Comparison of ENCODE assay signal across 9 cellular contexts in genomic region chr12:18165422-18165871, GRCh38.
DNase-seq lines count a peak whose midpoint lies in the region; ATAC-seq and TF ChIP-seq lines count a peak whose summit lies in the region.
"Had no signal": no experiment of that assay in that cellular context is flagged by ENCODE, and none has a peak within 500 bp of the region (broad histone marks: within the 10 kb centered on the region; RNA-seq: fewer than 3 reads in every experiment).

No MANE protein-coding gene starts in this region.

- ATAC-seq in GM18519 (IDR thresholded peaks at IDR 0.05; ENCODE audit: low FRiP score, unreplicated experiment) (peak; percentile 98), HG02943 (IDR thresholded peaks at IDR 0.05; ENCODE audit: low read depth, unreplicated experiment) (peak; percentile 97), esophagus mucosa (peak; percentile 45)

- no peaks in the 10 kb centered on the region for H3K9me3 ChIP-seq in AG04450 (ENCODE audit: control insufficient read depth, insufficient read depth, low read length)
- H3K9me3 ChIP-seq: HAP-1 had no signal

- H3K27me3 ChIP-seq in AG04450 (ENCODE audit: control insufficient read depth, insufficient read depth, low read length): no peaks in the 10 kb centered on the region

- no peak for TF ChIP-seq CTCF in AG04450 (IDR thresholded peaks at IDR 0.05; ENCODE audit: low read depth, low read length)

- CTCF ChIA-PET in AG04450 (lab: Charles Lee): interaction anchor here (2.0 kb wide), 1 partner anchor 59 kb away, joined by 7 read pairs; no protein-coding TSS in a partner anchor

- no peaks in the 10 kb centered on the region for H3K36me3 ChIP-seq in urinary bladder (ENCODE audit: insufficient read depth)
- H3K36me3 ChIP-seq: HAP-1 had no signal

- POLR2A ChIA-PET in AG04450 (lab: Yijun Ruan, JAX): no interaction called here

- H3K4me1 ChIP-seq in urinary bladder (ENCODE audit: insufficient read depth): no peaks in the 10 kb centered on the region

- H3K4me3 ChIP-seq in AG04450 (ENCODE audit: low read depth, low read length): peak overlapping the region; percentile 15
- H3K4me3 ChIP-seq in urinary bladder (ENCODE audit: low read depth, low read length): peak overlapping the region; percentile 9
- H3K4me3 ChIP-seq: HAP-1 had no signal

- H3K27ac ChIP-seq in AG04450 (ENCODE audit: low read depth, low read length) (no peak overlapping the region), urinary bladder (ENCODE audit: low read depth) (no peak overlapping the region)

- DNase-seq in AG04450 (ENCODE audit: low read depth, low spot score) (no peak), NCI-H510A treated with DMSO at 0.1 percent for 48 hours (lab: John Stamatoyannopoulos, UW) (peak; percentile 77), activated gamma-delta T cell treated with Interleukin-2 at 50 U/mL for 16 hours (no peak), epidermal melanocyte (ENCODE audit: insufficient read length, low spot score) (no peak)

- 23% methylated on average over 2 of the region's 2 CpGs for WGBS in urinary bladder

Comparison
In these comparisons a context has a peak if more than half of its experiments do, and no peak if none do; other contexts are left out.
1. ATAC-seq: peak in every context shown above with its lines; median percentile 98 in GM18519; 97 in HG02943; 45 in esophagus mucosa.